ENCODE assay signal across 9 cellular contexts in the genomic region with DNA sequence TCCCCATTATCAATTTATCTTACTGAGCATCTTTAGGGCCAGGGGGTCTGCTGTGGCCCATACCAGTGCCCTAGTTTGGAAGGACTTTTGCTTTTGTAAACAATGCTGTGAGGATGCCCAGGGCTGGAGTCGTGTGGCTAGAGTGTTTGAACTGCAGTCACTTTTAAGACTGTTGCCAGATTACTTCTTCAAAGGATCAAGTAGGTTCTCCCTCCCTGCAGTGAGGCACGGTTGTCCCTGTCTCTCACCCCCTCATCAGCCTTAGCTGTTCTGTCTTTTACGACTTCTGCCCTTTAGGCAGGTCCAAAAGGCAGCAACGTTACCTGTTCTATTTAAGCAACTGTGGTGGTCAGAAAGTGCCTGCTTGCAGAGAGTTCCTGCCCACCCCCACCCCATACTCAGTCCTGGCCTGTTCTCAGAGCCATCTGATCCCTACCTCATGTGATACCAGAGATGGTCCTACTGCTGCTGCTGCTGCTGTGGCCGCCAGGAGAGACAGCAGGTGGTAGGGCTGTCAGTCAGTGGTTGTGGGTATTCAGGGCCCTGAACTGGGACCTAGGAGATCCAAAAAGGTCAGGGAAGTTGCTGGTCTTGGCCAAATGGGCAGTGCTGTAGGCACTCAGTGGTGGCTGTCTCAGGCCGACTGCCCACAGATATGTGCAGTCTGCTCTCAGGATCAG. TPM values are rescaled to one million over a fixed set of nuclear protein-coding genes. Genes with fewer than 3 reads are reported as not detected.
"Had no signal": no experiment of that assay in that cellular context is flagged by ENCODE, and none has a peak within 500 bp of the region (broad histone marks: within the 10 kb centered on the region; RNA-seq: fewer than 3 reads in every experiment).

No MANE protein-coding gene starts in this region.

RNA-seq across cellular contexts. Expression of gene AMIGO3, which starts 25.0 kb away (rescaled TPM):
- total RNA-seq: kidney epithelial cell, left ventricle myocardium superior, osteocyte, posterior vena cava, pulmonary artery endothelial cell, renal cortical epithelial cell, sciatic nerve, ureter, uterus had no signal
